In genomic region chr7:39746162-39746782, GRCh38 we compare ENCODE assay signal across 8 cellular contexts.
DNase-seq lines count a peak whose midpoint lies in the region; ATAC-seq, FAIRE-seq and TF ChIP-seq lines count a peak whose summit lies in the region.

No MANE protein-coding gene starts in this region.

- H3K9me3 Mint-ChIP-seq in activated T-helper 1 cell treated with anti-CD3 and anti-CD28 coated beads, Interleukin-12 subunit alpha, Interleukin-12 subunit beta, Interleukin-2, Interleukin-4 antibody, amounts not matched to agents 30 ng/mL and 10 ng/mL and 1 ng/mL, durations not matched to agents 14 hours and 24 hours and 36 hours, result no peaks in the 10 kb centered on the region

- peak overlapping the region; percentile 69 for H3K27ac Mint-ChIP-seq in activated T-helper 1 cell treated with anti-CD3 and anti-CD28 coated beads, Interleukin-12 subunit alpha, Interleukin-12 subunit beta, Interleukin-2, Interleukin-4 antibody, amounts not matched to agents 30 ng/mL and 10 ng/mL and 1 ng/mL, durations not matched to agents 14 hours and 24 hours and 36 hours

- POLR2A ChIA-PET in AG04449 (lab: Yijun Ruan, JAX), result interaction anchor here (1.2 kb wide), 1 partner anchor 166 kb away, joined by 4 read pairs; no protein-coding TSS in a partner anchor
- POLR2A ChIA-PET in Panc1 (lab: Charles Lee), result no interaction called here

- DNase-seq in AG04449 (ENCODE audit: low read depth, low spot score), result no peak
- no peak for DNase-seq in GM18507 (ENCODE audit: extremely low spot score, insufficient read length, low read depth)
- peak; percentile 88 to 95 for DNase-seq in Kasumi-1 (lab: John Stamatoyannopoulos, UW)
- DNase-seq in Panc1 (ENCODE audit: low read depth, low spot score), result peak; percentile 69
- peak; percentile 26 for DNase-seq in activated T-helper 1 cell treated with anti-CD3 and anti-CD28 coated beads, Interleukin-12 subunit alpha, Interleukin-12 subunit beta, Interleukin-2, Interleukin-4 antibody, amounts not matched to agents 30 ng/mL and 10 ng/mL and 1 ng/mL, durations not matched to agents 14 hours and 24 hours and 36 hours (ENCODE audit: low spot score)
- DNase-seq in fibroblast of the conjunctiva (ENCODE audit: low read depth), result peak; percentile 77
- peak; percentile 39 for DNase-seq in omental fat pad (ENCODE audit: low spot score)
- DNase-seq in urothelium cell line (ENCODE audit: low spot score), result peak; percentile 87

- peak; percentile 83 for TF ChIP-seq CTCF in AG04449 (IDR thresholded peaks at IDR 0.05; ENCODE audit: insufficient read depth, low read length, missing control alignments)
- TF ChIP-seq CTCF in Panc1 (IDR thresholded peaks at IDR 0.05), result peak; percentile 96
- TF ChIP-seq CTCF in omental fat pad (IDR thresholded peaks at IDR 0.05), result no peak

- H3K36me3 Mint-ChIP-seq in activated T-helper 1 cell treated with anti-CD3 and anti-CD28 coated beads, Interleukin-12 subunit alpha, Interleukin-12 subunit beta, Interleukin-2, Interleukin-4 antibody, amounts not matched to agents 30 ng/mL and 10 ng/mL and 1 ng/mL, durations not matched to agents 14 hours and 24 hours and 36 hours (ENCODE audit: low read depth), result no peaks in the 10 kb centered on the region

- no peaks in the 10 kb centered on the region for H3K9me3 ChIP-seq in Panc1 (ENCODE audit: control insufficient read depth, insufficient read depth, low read depth, low read length)

- peaks cover 20% of the 10 kb centered on the region for H3K4me1 Mint-ChIP-seq in activated T-helper 1 cell treated with anti-CD3 and anti-CD28 coated beads, Interleukin-12 subunit alpha, Interleukin-12 subunit beta, Interleukin-2, Interleukin-4 antibody, amounts not matched to agents 30 ng/mL and 10 ng/mL and 1 ng/mL, durations not matched to agents 14 hours and 24 hours and 36 hours (ENCODE audit: low read depth)

- H3K4me3 ChIP-seq in AG04449 (ENCODE audit: low read depth, low read length) (no peak overlapping the region), Panc1 (ENCODE audit: low read depth in 2 of 2, low read length in 2 of 2) (no peak overlapping the region)

- ATAC-seq in Panc1, result peak; percentile 94
- ATAC-seq in omental fat pad (ENCODE audit: low FRiP score), result peak; percentile 78

- FAIRE-seq in GM18507 (lab: Jason Lieb, UNC), result peak; percentile 76
- FAIRE-seq in urothelium cell line (lab: Jason Lieb, UNC), result peak; percentile 56

- no peak overlapping the region for H3K4me3 Mint-ChIP-seq in activated T-helper 1 cell treated with anti-CD3 and anti-CD28 coated beads, Interleukin-12 subunit alpha, Interleukin-12 subunit beta, Interleukin-2, Interleukin-4 antibody, amounts not matched to agents 30 ng/mL and 10 ng/mL and 1 ng/mL, durations not matched to agents 14 hours and 24 hours and 36 hours

- H3K36me3 ChIP-seq in Panc1 (ENCODE audit: control insufficient read depth, insufficient read depth, low read length), result no peaks in the 10 kb centered on the region

- no peak overlapping the region for H3K27ac ChIP-seq in Panc1 (ENCODE audit: low read length)

- in situ Hi-C loops in Panc1 (cut with HindIII; ENCODE audit: low pct_unique_long_range_greater_than_20kb, low sequenced_read_pairs), result no loop called here

- CTCF ChIA-PET in AG04449 (lab: Yijun Ruan, JAX), result interaction anchor here (0.6 to 15.4 kb wide), 35 partner anchors 8 to 306 kb away, joined by 3 to 544 read pairs (median 4); partner anchors contain the start of gene RALA
- CTCF ChIA-PET in Panc1 (lab: Charles Lee), result interaction anchor here (0.6 to 3.0 kb wide), 4 partner anchors 10 to 166 kb away, joined by 3 to 35 read pairs (median 5); no protein-coding TSS in a partner anchor

- no peaks in the 10 kb centered on the region for H3K27me3 ChIP-seq in Panc1 (ENCODE audit: control insufficient read depth, insufficient read depth, low read length)

- intact Hi-C loops in Panc1 (cut with micrococcal nuclease; ENCODE audit: unreplicated experiment), result loop anchor here (1.0 kb wide), 1 partner anchor 166 kb away; no protein-coding TSS in a partner anchor
- intact Hi-C loops in activated T-helper 1 cell treated with anti-CD3 and anti-CD28 coated beads, Interleukin-12 subunit alpha, Interleukin-12 subunit beta, Interleukin-2, Interleukin-4 antibody, amounts not matched to agents 30 ng/mL and 10 ng/mL and 1 ng/mL, durations not matched to agents 14 hours and 24 hours and 36 hours (cut with micrococcal nuclease), result loop anchor here (1.0 to 5.0 kb wide), 3 partner anchors 13 to 306 kb away; no protein-coding TSS in a partner anchor

- no TSS peak for BruUV-seq in Panc1 (replicated peaks; lab: Mats Ljungman, UMichigan)

- no peaks in the 10 kb centered on the region for H3K4me1 ChIP-seq in Panc1 (ENCODE audit: control insufficient read depth, insufficient read depth, low read length)

- H3K27me3 Mint-ChIP-seq in activated T-helper 1 cell treated with anti-CD3 and anti-CD28 coated beads, Interleukin-12 subunit alpha, Interleukin-12 subunit beta, Interleukin-2, Interleukin-4 antibody, amounts not matched to agents 30 ng/mL and 10 ng/mL and 1 ng/mL, durations not matched to agents 14 hours and 24 hours and 36 hours (ENCODE audit: insufficient read depth), result no peaks in the 10 kb centered on the region

Comparison
In these comparisons a context has a peak if more than half of its experiments do, and no peak if none do; other contexts are left out.
1. DNase-seq: peak in Kasumi-1 (2 of 2), Panc1 (single experiment), activated T-helper 1 cell treated with anti-CD3 and anti-CD28 coated beads, Interleukin-12 subunit alpha, Interleukin-12 subunit beta, Interleukin-2, Interleukin-4 antibody, amounts not matched to agents 30 ng/mL and 10 ng/mL and 1 ng/mL, durations not matched to agents 14 hours and 24 hours and 36 hours (single experiment), fibroblast of the conjunctiva (single experiment), omental fat pad (single experiment) and urothelium cell line (single experiment); none in AG04449 (single experiment) and GM18507 (single experiment).
2. CTCF ChIP-seq: peak in AG04449 (single experiment) and Panc1 (single experiment); none in omental fat pad (0 of 3).